ENCODE assay signal across 1 cellular context in genomic region chr4:168666531-168666930, GRCh38.
A peak's percentile ranks its signal among the peaks of the same experiment; 100 is the strongest.
TF ChIP-seq lines count a peak whose summit lies in the region.

No MANE protein-coding gene starts in this region.

TF ChIP-seq in SK-N-SH, 30 proteins besides CTCF, POLR2A, EP300 and RAD21:
- TF ChIP-seq, protein P1, sequence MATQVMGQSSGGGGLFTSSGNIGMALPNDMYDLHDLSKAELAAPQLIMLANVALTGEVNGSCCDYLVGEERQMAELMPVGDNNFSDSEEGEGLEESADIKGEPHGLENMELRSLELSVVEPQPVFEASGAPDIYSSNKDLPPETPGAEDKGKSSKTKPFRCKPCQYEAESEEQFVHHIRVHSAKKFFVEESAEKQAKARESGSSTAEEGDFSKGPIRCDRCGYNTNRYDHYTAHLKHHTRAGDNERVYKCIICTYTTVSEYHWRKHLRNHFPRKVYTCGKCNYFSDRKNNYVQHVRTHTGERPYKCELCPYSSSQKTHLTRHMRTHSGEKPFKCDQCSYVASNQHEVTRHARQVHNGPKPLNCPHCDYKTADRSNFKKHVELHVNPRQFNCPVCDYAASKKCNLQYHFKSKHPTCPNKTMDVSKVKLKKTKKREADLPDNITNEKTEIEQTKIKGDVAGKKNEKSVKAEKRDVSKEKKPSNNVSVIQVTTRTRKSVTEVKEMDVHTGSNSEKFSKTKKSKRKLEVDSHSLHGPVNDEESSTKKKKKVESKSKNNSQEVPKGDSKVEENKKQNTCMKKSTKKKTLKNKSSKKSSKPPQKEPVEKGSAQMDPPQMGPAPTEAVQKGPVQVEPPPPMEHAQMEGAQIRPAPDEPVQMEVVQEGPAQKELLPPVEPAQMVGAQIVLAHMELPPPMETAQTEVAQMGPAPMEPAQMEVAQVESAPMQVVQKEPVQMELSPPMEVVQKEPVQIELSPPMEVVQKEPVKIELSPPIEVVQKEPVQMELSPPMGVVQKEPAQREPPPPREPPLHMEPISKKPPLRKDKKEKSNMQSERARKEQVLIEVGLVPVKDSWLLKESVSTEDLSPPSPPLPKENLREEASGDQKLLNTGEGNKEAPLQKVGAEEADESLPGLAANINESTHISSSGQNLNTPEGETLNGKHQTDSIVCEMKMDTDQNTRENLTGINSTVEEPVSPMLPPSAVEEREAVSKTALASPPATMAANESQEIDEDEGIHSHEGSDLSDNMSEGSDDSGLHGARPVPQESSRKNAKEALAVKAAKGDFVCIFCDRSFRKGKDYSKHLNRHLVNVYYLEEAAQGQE (IDR thresholded peaks at IDR 0.05; ENCODE audit: low read depth, low read length), result no peak
- TF ChIP-seq POLR2AphosphoS5 (IDR thresholded peaks at IDR 0.05; ENCODE audit: low read depth, low read length) (peak; percentile 20; the same call in 1 of the 2 replicates), FOXM1 (IDR thresholded peaks at IDR 0.05; ENCODE audit: low read depth) (no peak), TCF12 (IDR thresholded peaks at IDR 0.05) (peak; percentile 75), GATA2 (CRISPR knock-in tag; IDR thresholded peaks at IDR 0.05) (no peak), YY1 (IDR thresholded peaks at IDR 0.05; ENCODE audit: low read depth) (no peak), FOSL2 (IDR thresholded peaks at IDR 0.05; ENCODE audit: borderline replicate concordance, low read depth) (peak; percentile 36; the same call in 1 of the 2 replicates), MAX (IDR thresholded peaks at IDR 0.05; ENCODE audit: low read depth) (no peak), IRF3 (IDR thresholded peaks at IDR 0.05; ENCODE audit: low read depth, low read length) (no peak), EZH2phosphoT487 (IDR thresholded peaks at IDR 0.05; ENCODE audit: borderline replicate concordance, low read depth) (no peak), MEF2A (IDR thresholded peaks at IDR 0.05; ENCODE audit: borderline replicate concordance, low read depth) (no peak), TEAD4 (IDR thresholded peaks at IDR 0.05; ENCODE audit: borderline replicate concordance, insufficient read depth) (0 out of 2 replicates have a peak, but pooled peaks have one; percentile 23), JUND (IDR thresholded peaks at IDR 0.05) (peak; percentile 75), NFIC (IDR thresholded peaks at IDR 0.05; ENCODE audit: borderline replicate concordance) (peak; percentile 33; the same call in 1 of the 2 replicates), RXRA (IDR thresholded peaks at IDR 0.05; ENCODE audit: borderline replicate concordance, low read depth) (0 out of 2 replicates have a peak, but pooled peaks have one; percentile 9), USF2 (IDR thresholded peaks at IDR 0.05; ENCODE audit: borderline replicate concordance, low read depth, low read length) (no peak)
- TF ChIP-seq, protein P2, sequence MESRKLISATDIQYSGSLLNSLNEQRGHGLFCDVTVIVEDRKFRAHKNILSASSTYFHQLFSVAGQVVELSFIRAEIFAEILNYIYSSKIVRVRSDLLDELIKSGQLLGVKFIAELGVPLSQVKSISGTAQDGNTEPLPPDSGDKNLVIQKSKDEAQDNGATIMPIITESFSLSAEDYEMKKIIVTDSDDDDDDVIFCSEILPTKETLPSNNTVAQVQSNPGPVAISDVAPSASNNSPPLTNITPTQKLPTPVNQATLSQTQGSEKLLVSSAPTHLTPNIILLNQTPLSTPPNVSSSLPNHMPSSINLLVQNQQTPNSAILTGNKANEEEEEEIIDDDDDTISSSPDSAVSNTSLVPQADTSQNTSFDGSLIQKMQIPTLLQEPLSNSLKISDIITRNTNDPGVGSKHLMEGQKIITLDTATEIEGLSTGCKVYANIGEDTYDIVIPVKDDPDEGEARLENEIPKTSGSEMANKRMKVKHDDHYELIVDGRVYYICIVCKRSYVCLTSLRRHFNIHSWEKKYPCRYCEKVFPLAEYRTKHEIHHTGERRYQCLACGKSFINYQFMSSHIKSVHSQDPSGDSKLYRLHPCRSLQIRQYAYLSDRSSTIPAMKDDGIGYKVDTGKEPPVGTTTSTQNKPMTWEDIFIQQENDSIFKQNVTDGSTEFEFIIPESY (IDR thresholded peaks at IDR 0.05; ENCODE audit: borderline replicate concordance, low read depth), result no peak
- TF ChIP-seq, protein P3, sequence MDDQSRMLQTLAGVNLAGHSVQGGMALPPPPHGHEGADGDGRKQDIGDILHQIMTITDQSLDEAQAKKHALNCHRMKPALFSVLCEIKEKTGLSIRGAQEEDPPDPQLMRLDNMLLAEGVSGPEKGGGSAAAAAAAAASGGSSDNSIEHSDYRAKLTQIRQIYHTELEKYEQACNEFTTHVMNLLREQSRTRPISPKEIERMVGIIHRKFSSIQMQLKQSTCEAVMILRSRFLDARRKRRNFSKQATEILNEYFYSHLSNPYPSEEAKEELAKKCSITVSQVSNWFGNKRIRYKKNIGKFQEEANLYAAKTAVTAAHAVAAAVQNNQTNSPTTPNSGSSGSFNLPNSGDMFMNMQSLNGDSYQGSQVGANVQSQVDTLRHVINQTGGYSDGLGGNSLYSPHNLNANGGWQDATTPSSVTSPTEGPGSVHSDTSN (IDR thresholded peaks at IDR 0.05), result peak; percentile 93
